8 cellular contexts compared by ENCODE assay signal in the genomic region with DNA sequence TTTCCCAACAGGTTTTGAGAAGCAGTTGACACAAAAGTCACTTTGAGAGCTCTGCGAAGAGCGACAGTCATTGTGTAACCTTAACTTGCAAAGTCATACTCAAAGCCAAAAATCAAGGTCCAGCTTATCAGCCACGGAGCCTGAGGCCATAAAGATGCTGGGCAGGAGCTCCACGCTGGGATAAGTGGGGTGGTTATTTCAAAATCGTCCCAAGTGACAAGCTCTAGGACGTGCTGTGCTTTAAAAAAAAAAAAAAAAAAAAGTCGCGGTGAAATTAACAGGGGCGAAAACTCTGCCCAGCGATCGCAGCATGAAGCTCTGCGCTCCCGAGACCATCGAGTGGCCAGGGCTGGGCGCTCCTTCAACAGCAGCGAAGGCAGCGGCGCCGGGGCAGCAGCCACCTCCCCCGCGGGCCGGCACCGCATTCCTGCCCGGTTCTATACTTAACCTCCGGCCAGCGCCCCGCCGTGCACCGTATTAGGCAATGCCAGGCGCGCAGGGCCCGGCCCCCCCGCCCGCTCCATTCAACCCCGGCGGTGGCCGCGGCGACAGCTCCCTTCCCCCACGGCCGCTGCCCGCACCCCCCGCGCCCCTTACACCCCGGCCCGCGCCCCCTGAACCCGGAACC.
DNase-seq lines count a peak whose midpoint lies in the region; ATAC-seq and TF ChIP-seq lines count a peak whose summit lies in the region.

No MANE protein-coding gene starts in this region.

- H3K27ac ChIP-seq in VCaP (peak overlapping the region; percentile 64), cingulate gyrus (ENCODE audit: low read depth, low read length) (peak overlapping the region; percentile 29), layer of hippocampus (ENCODE audit: low read depth, low read length) (peak overlapping the region; percentile 57)

- H3K27me3 ChIP-seq in layer of hippocampus (ENCODE audit: control insufficient read depth, insufficient read depth, low read length): no peaks in the 10 kb centered on the region

- peak; percentile 84 for DNase-seq in ELF-1 (ENCODE audit: low read depth, low spot score)
- peak; percentile 67 for DNase-seq in HuH-7 (ENCODE audit: low spot score)
- peak; percentile 27 to 49 for DNase-seq in stimulated activated CD4-positive, alpha-beta T cell treated with anti-CD3 and anti-CD28 coated beads, Interleukin-2, amount 100 ng/mL, for 24 hours
- no peak for DNase-seq in NK-92 treated with Interleukin-12 subunit alpha and Interleukin-12 subunit beta, amount 100 ng/mL, for 24 hours (lab: John Stamatoyannopoulos, UW)

- ATAC-seq in GM21576 (IDR thresholded peaks at IDR 0.05; ENCODE audit: unreplicated experiment): peak; percentile 44

- TF ChIP-seq CTCF in VCaP (conservative IDR thresholded peaks at IDR 0.05): no peak
